8 cellular contexts compared by ENCODE assay signal in genomic region chr16:24539850-24540484, GRCh38. TPM values are rescaled to one million over a fixed set of nuclear protein-coding genes. Genes with fewer than 3 reads are reported as not detected.
DNase-seq lines count a peak whose midpoint lies in the region; ATAC-seq and TF ChIP-seq lines count a peak whose summit lies in the region.

No MANE protein-coding gene starts in this region.

- POLR2A ChIA-PET in WTC11 (lab: Charles Lee): interaction anchor here (1.1 kb wide), 1 partner anchor 190 kb away, joined by 6 read pairs; no protein-coding TSS in a partner anchor

- CTCF ChIA-PET in WTC11 (lab: Charles Lee): interaction anchor here (1.4 kb wide), 1 partner anchor 530 kb away, joined by 3 read pairs; no protein-coding TSS in a partner anchor

- in situ Hi-C loops in ACHN (cut with HindIII; ENCODE audit: low pct_ligation_motif_present, low pct_unique_long_range_greater_than_20kb, low sequenced_read_pairs): no loop called here

- peak; percentile 35 for ATAC-seq in GM19025 (IDR thresholded peaks at IDR 0.05; ENCODE audit: low read depth, unreplicated experiment)
- ATAC-seq in HG03439 (IDR thresholded peaks at IDR 0.05; ENCODE audit: unreplicated experiment): peak; percentile 33
- ATAC-seq in WTC11: no peak; the same call in 1 of the 2 replicates
- peak; percentile 34 for ATAC-seq in memory B cell (ENCODE audit: low read depth)

- peak; percentile 51 for DNase-seq in ACHN
- no peak for DNase-seq in WTC11 (ENCODE audit: low spot score)
- DNase-seq in dermis blood vessel endothelial cell: peak; percentile 61
- no peak for DNase-seq in memory B cell (ENCODE audit: low spot score in 2 of 2)
- DNase-seq in stimulated activated CD8-positive, alpha-beta memory T cell treated with anti-CD3 and anti-CD28 coated beads, Interleukin-2, amount 100 ng/mL, for 1 hour (ENCODE audit: low read depth in 2 of 2): peak; percentile 13 to 23
- no peak for DNase-seq in epidermal melanocyte (ENCODE audit: insufficient read length, low spot score)

- H3K4me3 Mint-ChIP-seq in WTC11 (peak overlapping the region; percentile 99), memory B cell (peak overlapping the region; percentile 92)

- H3K9me3 Mint-ChIP-seq in WTC11 (no peaks in the 10 kb centered on the region), memory B cell (no peaks in the 10 kb centered on the region)

- H3K36me3 Mint-ChIP-seq in WTC11: peaks cover 12% of the 10 kb centered on the region; the same call in 1 of the 2 replicates
- H3K36me3 Mint-ChIP-seq in memory B cell: peaks cover 10% of the 10 kb centered on the region

- H3K4me1 Mint-ChIP-seq in WTC11 (peaks cover 28% of the 10 kb centered on the region), memory B cell (peaks cover 23% of the 10 kb centered on the region)

- H3K27me3 Mint-ChIP-seq in WTC11 (ENCODE audit: low read depth) (no peaks in the 10 kb centered on the region), memory B cell (no peaks in the 10 kb centered on the region)

- TF ChIP-seq CTCF in WTC11 (IDR thresholded peaks at IDR 0.05): no peak

- H3K27ac Mint-ChIP-seq in WTC11 (peak overlapping the region; percentile 90), memory B cell (peak overlapping the region; percentile 99)

TF ChIP-seq in WTC11, 78 proteins besides CTCF, POLR2A, EP300 and RAD21 (continues in another document):
- TF ChIP-seq GRHL2 (CRISPR knock-in tag; IDR thresholded peaks at IDR 0.05; ENCODE audit: insufficient replicate concordance, severe bottlenecking) (no peak), ATF2 (CRISPR knock-in tag; IDR thresholded peaks at IDR 0.05; ENCODE audit: borderline replicate concordance, low read depth) (no peak), USF1 (CRISPR knock-in tag; IDR thresholded peaks at IDR 0.05) (no peak), HMGXB4 (CRISPR knock-in tag; IDR thresholded peaks at IDR 0.05) (peak; percentile 67; the same call in 1 of the 2 replicates), ATF1 (CRISPR knock-in tag; IDR thresholded peaks at IDR 0.05) (0 out of 2 replicates have a peak, but pooled peaks have one; percentile 28), FOXP4 (CRISPR knock-in tag; IDR thresholded peaks at IDR 0.05) (no peak), ZNF263 (CRISPR knock-in tag; IDR thresholded peaks at IDR 0.05; ENCODE audit: low read depth) (no peak), E2F5 (CRISPR knock-in tag; IDR thresholded peaks at IDR 0.05) (0 out of 2 replicates have a peak, but pooled peaks have one; percentile 16), EMX1 (CRISPR knock-in tag; IDR thresholded peaks at IDR 0.05) (no peak), AFF4 (CRISPR knock-in tag; IDR thresholded peaks at IDR 0.05; ENCODE audit: borderline replicate concordance) (no peak), ATF6 (CRISPR knock-in tag; IDR thresholded peaks at IDR 0.05) (no peak)

RNA-seq across cellular contexts. Expression of gene RBBP6, which starts 0.6 kb away (rescaled TPM):
- total RNA-seq in WTC11 (2021) (55.1 to 62.4 TPM (median 57.5 TPM) in 3 replicates), dermis blood vessel endothelial cell (21.2 and 27.4 TPM in 2 replicates)

Comparison
In these comparisons a context has a peak if more than half of its experiments do, and no peak if none do; other contexts are left out.
1. DNase-seq: peak in ACHN (single experiment), dermis blood vessel endothelial cell (single experiment) and stimulated activated CD8-positive, alpha-beta memory T cell treated with anti-CD3 and anti-CD28 coated beads, Interleukin-2, amount 100 ng/mL, for 1 hour (2 of 2); none in WTC11 (single experiment), memory B cell (0 of 2) and epidermal melanocyte (single experiment).